Comparison of ENCODE assay signal across 31 cellular contexts in genomic region chr3:24780992-24781391, GRCh38.
"Had no signal": no experiment of that assay in that cellular context is flagged by ENCODE, and none has a peak within 500 bp of the region (broad histone marks: within the 10 kb centered on the region; RNA-seq: fewer than 3 reads in every experiment).

No MANE protein-coding gene starts in this region.

- H3K27me3 Mint-ChIP-seq: progenitor cell of endocrine pancreas; stimulated activated memory B cell treated with anti-CD40 and anti-IgM and Interleukin-4, amounts not matched to agents 10 μg/mL and 1 μg/mL and 100 μg/mL, for 72 hours; stimulated activated naive CD8-positive, alpha-beta T cell treated with anti-CD3 and anti-CD28 coated beads, Interleukin-15, amount 100 ng/mL, for 72 hours; type B pancreatic cell had no signal

- H3K36me3 ChIP-seq: neural progenitor cell, ovary, spleen, suprapubic skin, tibial artery, transverse colon, upper lobe of right lung, uterus had no signal

- H3K9ac ChIP-seq: neural progenitor cell, parathyroid adenoma had no signal

- H3K4me3 Mint-ChIP-seq: natural killer cell; nephron; neural progenitor cell; stimulated activated memory B cell treated with anti-CD40 and anti-IgM and Interleukin-4, amounts not matched to agents 10 μg/mL and 1 μg/mL and 100 μg/mL, for 72 hours; stimulated activated naive CD8-positive, alpha-beta T cell treated with anti-CD3 and anti-CD28 coated beads, Interleukin-15, amount 100 ng/mL, for 72 hours; type B pancreatic cell had no signal

- H3K4me3 ChIP-seq: neural progenitor cell, ovary, psoas muscle, skin epidermis, smooth muscle cell, spleen, suprapubic skin, testis, tibial artery, transverse colon, upper lobe of right lung, uterus had no signal

- H3K4me2 ChIP-seq: neural progenitor cell, smooth muscle cell had no signal

- H3K27ac ChIP-seq: neural progenitor cell, ovary, parathyroid adenoma, psoas muscle, skin epidermis, spleen, suprapubic skin, testis, tibial artery, transverse colon, upper lobe of right lung, uterus had no signal

- H3K9me3 ChIP-seq: ovary, testis had no signal

- H3K36me3 Mint-ChIP-seq: neural progenitor cell; stimulated activated memory B cell treated with anti-CD40 and anti-IgM and Interleukin-4, amounts not matched to agents 10 μg/mL and 1 μg/mL and 100 μg/mL, for 72 hours had no signal

- H2AFZ ChIP-seq: neural progenitor cell, parathyroid adenoma had no signal

- H3K4me1 Mint-ChIP-seq: natural killer cell; nephron; neural progenitor cell; stimulated activated memory B cell treated with anti-CD40 and anti-IgM and Interleukin-4, amounts not matched to agents 10 μg/mL and 1 μg/mL and 100 μg/mL, for 72 hours; stimulated activated naive CD8-positive, alpha-beta T cell treated with anti-CD3 and anti-CD28 coated beads, Interleukin-15, amount 100 ng/mL, for 72 hours had no signal

- H3K4me1 ChIP-seq: neural progenitor cell, parathyroid adenoma, psoas muscle, spleen, suprapubic skin, testis, tibial artery, transverse colon, upper lobe of right lung, uterus had no signal

- ATAC-seq: natural killer cell; psoas muscle; right cardiac atrium; sciatic nerve; stimulated activated memory B cell treated with anti-CD40 and anti-IgM and Interleukin-4, amounts not matched to agents 10 μg/mL and 1 μg/mL and 100 μg/mL, for 72 hours; stimulated activated naive CD8-positive, alpha-beta T cell treated with anti-CD3 and anti-CD28 coated beads, Interleukin-15, amount 100 ng/mL, for 72 hours; stimulated activated naive CD8-positive, alpha-beta T cell treated with anti-CD3 and anti-CD28 coated beads, Interleukin-15, Interleukin-2, amounts not matched to agents 100 U/mL and 50 U/mL, for 24 hours; upper lobe of right lung had no signal

- DNase-seq: natural killer cell; occipital lobe; ovary; posterior cingulate gyrus; psoas muscle; right cardiac atrium; spleen; stimulated activated CD4-positive, alpha-beta T cell treated with anti-CD3 and anti-CD28 coated beads, Interleukin-12 subunit alpha, Interleukin-12 subunit beta, amount 100 ng/mL, for 4 hours; stimulated activated CD4-positive, alpha-beta T cell treated with anti-CD3 and anti-CD28 coated beads, Interleukin-1b, Interleukin-23, amount 100 ng/mL, for 48 hours; stimulated activated CD4-positive, alpha-beta T cell treated with anti-CD3 and anti-CD28 coated beads, Interleukin-4, amount 100 ng/mL, for 1 hour; stimulated activated CD4-positive, alpha-beta T cell treated with anti-CD3 and anti-CD28 coated beads, Interleukin-4, amount 100 ng/mL, for 4 hours; stimulated activated CD8-positive, alpha-beta memory T cell treated with anti-CD3 and anti-CD28 coated beads, Interleukin-4, amount 100 ng/mL, for 48 hours; stimulated activated naive CD4-positive, alpha-beta T cell; stimulated activated naive CD8-positive, alpha-beta T cell treated with anti-CD3 and anti-CD28 coated beads, Interleukin-15, amount 100 ng/mL, for 72 hours; stimulated activated naive CD8-positive, alpha-beta T cell treated with anti-CD3 and anti-CD28 coated beads, Interleukin-15, Interleukin-2, amounts not matched to agents 100 U/mL and 50 U/mL, for 24 hours; substantia nigra; testis; tibial artery; transverse colon; upper lobe of right lung; uterus had no signal

- H3K79me2 ChIP-seq: parathyroid adenoma had no signal

- H3K27ac Mint-ChIP-seq: natural killer cell; nephron; neural progenitor cell; progenitor cell of endocrine pancreas; stimulated activated memory B cell treated with anti-CD40 and anti-IgM and Interleukin-4, amounts not matched to agents 10 μg/mL and 1 μg/mL and 100 μg/mL, for 72 hours; stimulated activated naive CD8-positive, alpha-beta T cell treated with anti-CD3 and anti-CD28 coated beads, Interleukin-15, amount 100 ng/mL, for 72 hours; type B pancreatic cell had no signal

- H3K27me3 ChIP-seq: neural progenitor cell, ovary, spleen, suprapubic skin, testis, tibial artery, transverse colon, upper lobe of right lung, uterus had no signal
